Comparison of ENCODE assay signal across 8 cellular contexts in the genomic region with DNA sequence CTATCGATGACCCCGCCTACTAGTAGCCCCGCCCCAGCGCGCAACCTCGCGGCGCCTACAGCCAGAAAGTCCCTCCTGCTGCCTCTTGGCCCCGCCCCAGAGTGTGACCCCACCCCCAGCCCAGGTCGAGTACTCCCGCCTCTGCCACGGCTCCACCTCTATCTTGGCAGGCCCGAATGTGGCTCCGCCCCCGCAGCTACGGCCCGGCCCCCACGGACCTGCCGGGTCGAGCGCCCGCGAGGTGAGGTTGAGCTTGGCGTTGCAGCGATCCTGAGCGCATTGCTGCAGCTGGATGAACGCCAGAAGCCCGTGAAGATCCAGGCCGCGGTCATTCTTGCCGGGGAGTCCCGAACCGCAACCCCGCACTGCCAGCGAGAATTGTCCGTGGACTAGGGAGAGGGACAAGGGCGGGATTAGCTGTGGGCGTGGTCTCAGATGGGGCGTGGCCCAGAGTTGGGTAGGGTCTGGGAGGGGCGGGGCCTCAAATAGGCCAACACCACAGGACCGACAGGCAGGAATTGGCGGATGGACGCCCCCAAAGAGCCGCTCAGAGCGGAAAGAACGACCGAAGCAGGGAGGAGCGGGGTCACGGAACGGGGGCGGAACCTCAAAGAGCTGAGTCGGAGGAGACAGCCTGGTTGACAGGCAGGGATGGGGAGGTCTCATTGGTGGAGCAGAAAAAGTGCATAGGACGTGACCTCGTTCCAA. TPM values are rescaled to one million over a fixed set of nuclear protein-coding genes. Genes with fewer than 3 reads are reported as not detected.
DNase-seq lines count a peak whose midpoint lies in the region; ATAC-seq, FAIRE-seq and TF ChIP-seq lines count a peak whose summit lies in the region.

No MANE protein-coding gene starts in this region.

- H3K27ac ChIP-seq in kidney (ENCODE audit: low read depth in 2 of 2, low read length in 2 of 2) = peak overlapping the region; percentile 72 to 85

- in situ Hi-C loops in ACHN (cut with HindIII; ENCODE audit: low pct_ligation_motif_present, low pct_unique_long_range_greater_than_20kb, low sequenced_read_pairs) = no loop called here

- TF ChIP-seq CTCF in kidney (IDR thresholded peaks at IDR 0.05; ENCODE audit: borderline replicate concordance, extremely low read depth, insufficient read depth) = no peak

- DNase-seq in ACHN (peak; percentile 84), NCI-H2196 treated with DMSO at 0.1 percent for 48 hours (lab: John Stamatoyannopoulos, UW; ENCODE audit: unreplicated experiment) (peak; percentile 94), cerebellar cortex (ENCODE audit: low spot score) (peak; percentile 85), kidney (peak; percentile 100)
- DNase-seq in activated CD4-positive, CD25-positive, alpha-beta regulatory T cell treated with anti-CD3 and anti-CD28 coated beads, Interleukin-2, amount 50 U/mL, for 72 hours = peak; percentile 98
- DNase-seq in stimulated activated CD4-positive, alpha-beta T cell treated with anti-CD3 and anti-CD28 coated beads, Interleukin-12 subunit alpha, Interleukin-12 subunit beta, amount 100 ng/mL, for 48 hours (ENCODE audit: low read depth in 2 of 3, low spot score in 1 of 3) = peak; percentile 99 to 100 (median 99)

- intact Hi-C loops in kidney (cut with DNase I) = no loop called here

- ATAC-seq in GM18858 (IDR thresholded peaks at IDR 0.05; ENCODE audit: unreplicated experiment) = peak; percentile 61
- peak; percentile 85 for ATAC-seq in HG03097 (IDR thresholded peaks at IDR 0.05; ENCODE audit: low FRiP score, unreplicated experiment)

- no peak for FAIRE-seq in kidney (lab: Jason Lieb, UNC)

- H3K9ac ChIP-seq in kidney (ENCODE audit: low read length in 2 of 2) = peak overlapping the region; percentile 22 to 40

- H3K36me3 ChIP-seq in kidney (ENCODE audit: control insufficient read depth in 1 of 2, insufficient read depth in 2 of 2, low read length in 2 of 2) = no peaks in the 10 kb centered on the region

- H3K9me3 ChIP-seq in kidney (ENCODE audit: control insufficient read depth in 1 of 2, low read length in 2 of 2) = no peaks in the 10 kb centered on the region

- H3K4me1 ChIP-seq in kidney (ENCODE audit: control insufficient read depth in 1 of 2, insufficient read depth in 1 of 2, low read depth in 1 of 2, low read length in 2 of 2) = peaks cover 0 to 10% of the 10 kb centered on the region in 2 donors

- peak overlapping the region; percentile 74 to 81 for H3K4me3 ChIP-seq in kidney (ENCODE audit: low read length in 2 of 2)

RNA-seq across cellular contexts. Expression of gene LYPD3, which starts 1.9 kb away (rescaled TPM):
- total RNA-seq in kidney = 1.7 TPM
- 2.2 TPM for polyA plus RNA-seq in kidney (ENCODE audit: insufficient read depth, low read depth, low replicate concordance)

RNA-seq across cellular contexts. Expression of gene PHLDB3, which starts 41.0 kb away (rescaled TPM):
- total RNA-seq in kidney = 10.8 TPM
- polyA plus RNA-seq in kidney (ENCODE audit: insufficient read depth, low read depth, low replicate concordance) = 8.2 TPM

RNA-seq across cellular contexts. Expression of gene TEX101, which starts 48.8 kb away (rescaled TPM):
- total RNA-seq in kidney = not detected
- not detected for polyA plus RNA-seq in kidney (ENCODE audit: insufficient read depth, low read depth, low replicate concordance)

Comparison
In these comparisons a context has a peak if more than half of its experiments do, and no peak if none do; other contexts are left out.
1. Peak in every context shown above with its lines: DNase-seq, ATAC-seq, H3K4me3 ChIP-seq and H3K27ac ChIP-seq.